Comparison of ENCODE assay signal across 11 cellular contexts in genomic region chr18:36638224-36638623, GRCh38.
A peak's percentile ranks its signal among the peaks of the same experiment; 100 is the strongest.
DNase-seq lines count a peak whose midpoint lies in the region; ATAC-seq and TF ChIP-seq lines count a peak whose summit lies in the region.
"Had no signal": no experiment of that assay in that cellular context is flagged by ENCODE, and none has a peak within 500 bp of the region (broad histone marks: within the 10 kb centered on the region; RNA-seq: fewer than 3 reads in every experiment).

No MANE protein-coding gene starts in this region.

- ATAC-seq in GM18505 (IDR thresholded peaks at IDR 0.05; ENCODE audit: unreplicated experiment) (peak; percentile 87), GM19467 (IDR thresholded peaks at IDR 0.05; ENCODE audit: unreplicated experiment) (peak; percentile 90), HG02885 (IDR thresholded peaks at IDR 0.05; ENCODE audit: poor library complexity, unreplicated experiment) (peak; percentile 93), HG03565 (IDR thresholded peaks at IDR 0.05; ENCODE audit: unreplicated experiment) (peak; percentile 93), left cardiac atrium (no peak)
- ATAC-seq: activated T-cell treated with anti-CD3 and anti-CD28 coated beads, Interleukin-2, amount 50 U/mL, for 4 hours had no signal

- TF ChIP-seq POLR2A in GM18505 (IDR thresholded peaks at IDR 0.05; ENCODE audit: borderline replicate concordance, extremely low read depth, insufficient read depth, insufficient read length) = no peak

- H3K27ac Mint-ChIP-seq in activated CD4-positive, alpha-beta memory T cell treated with anti-CD3 and anti-CD28 coated beads, Interleukin-2, amount 10 ng/mL, durations not matched to agents 7 days and 5 days = no peak overlapping the region

- H3K27me3 Mint-ChIP-seq in activated CD4-positive, alpha-beta memory T cell treated with anti-CD3 and anti-CD28 coated beads, Interleukin-2, amount 10 ng/mL, durations not matched to agents 7 days and 5 days = peaks cover 7% of the 10 kb centered on the region

- intact Hi-C loops in left cardiac atrium (cut with DNase I) = no loop called here

- DNase-seq in OCI-M1 (lab: John Stamatoyannopoulos, UW) (no peak), left cardiac atrium (no peak)
- no peak for DNase-seq in NK-92 treated with Interleukin-12 subunit alpha and Interleukin-12 subunit beta, amount 100 ng/mL, for 24 hours (lab: John Stamatoyannopoulos, UW)
- DNase-seq in activated CD4-positive, alpha-beta memory T cell treated with anti-CD3 and anti-CD28 coated beads, Interleukin-2, amount 10 ng/mL, durations not matched to agents 7 days and 5 days = no peak
- DNase-seq: activated T-cell treated with anti-CD3 and anti-CD28 coated beads, Interleukin-2, amount 50 U/mL, for 4 hours; central memory CD4-positive, alpha-beta T cell; NCI-H1436 treated with DMSO at 0.1 percent for 48 hours had no signal

- H3K4me1 Mint-ChIP-seq in activated CD4-positive, alpha-beta memory T cell treated with anti-CD3 and anti-CD28 coated beads, Interleukin-2, amount 10 ng/mL, durations not matched to agents 7 days and 5 days = no peaks in the 10 kb centered on the region

- H3K4me3 Mint-ChIP-seq in activated CD4-positive, alpha-beta memory T cell treated with anti-CD3 and anti-CD28 coated beads, Interleukin-2, amount 10 ng/mL, durations not matched to agents 7 days and 5 days = no peak overlapping the region
- H3K4me3 Mint-ChIP-seq: activated T-cell treated with anti-CD3 and anti-CD28 coated beads, Interleukin-2, amount 50 U/mL, for 4 hours had no signal

- H3K9me3 Mint-ChIP-seq in activated CD4-positive, alpha-beta memory T cell treated with anti-CD3 and anti-CD28 coated beads, Interleukin-2, amount 10 ng/mL, durations not matched to agents 7 days and 5 days = no peaks in the 10 kb centered on the region
- H3K9me3 Mint-ChIP-seq: activated T-cell treated with anti-CD3 and anti-CD28 coated beads, Interleukin-2, amount 50 U/mL, for 4 hours had no signal

- POLR2A ChIA-PET in activated CD4-positive, alpha-beta memory T cell treated with anti-CD3 and anti-CD28 coated beads, Interleukin-2, amount 10 ng/mL, durations not matched to agents 7 days and 5 days (lab: Charles Lee) = no interaction called here

- no peaks in the 10 kb centered on the region for H3K36me3 Mint-ChIP-seq in activated CD4-positive, alpha-beta memory T cell treated with anti-CD3 and anti-CD28 coated beads, Interleukin-2, amount 10 ng/mL, durations not matched to agents 7 days and 5 days (ENCODE audit: low read depth)

- CTCF ChIA-PET in activated CD4-positive, alpha-beta memory T cell treated with anti-CD3 and anti-CD28 coated beads, Interleukin-2, amount 10 ng/mL, durations not matched to agents 7 days and 5 days (lab: Charles Lee) = no interaction called here

Comparison
In these comparisons a context has a peak if more than half of its experiments do, and no peak if none do; other contexts are left out.
1. ATAC-seq: peak in GM18505 (single experiment), GM19467 (single experiment), HG02885 (single experiment) and HG03565 (single experiment); none in left cardiac atrium (0 of 2).